ENCODE assay signal across 15 cellular contexts in the genomic region with DNA sequence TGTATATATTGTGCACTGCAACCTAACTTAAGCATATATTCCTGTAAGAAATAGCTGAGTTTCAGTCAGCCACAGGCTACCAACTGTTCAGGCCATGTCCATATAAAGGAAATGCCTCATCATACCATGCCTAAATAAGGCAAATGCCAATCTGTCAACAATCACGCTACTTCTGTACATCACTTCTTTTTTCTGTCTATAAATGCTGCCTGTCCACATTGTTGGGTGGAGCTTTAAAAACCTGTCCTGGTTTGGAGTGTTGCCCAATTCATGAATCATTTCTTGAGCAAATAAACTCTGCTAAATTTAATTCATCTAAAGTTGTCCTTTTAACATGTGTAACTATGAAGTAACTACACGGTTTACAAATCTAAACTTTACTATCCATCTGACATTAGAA.
DNase-seq lines count a peak whose midpoint lies in the region; ATAC-seq, FAIRE-seq and TF ChIP-seq lines count a peak whose summit lies in the region.
"Had no signal": no experiment of that assay in that cellular context is flagged by ENCODE, and none has a peak within 500 bp of the region (broad histone marks: within the 10 kb centered on the region; RNA-seq: fewer than 3 reads in every experiment).

No MANE protein-coding gene starts in this region.

- CTCF ChIA-PET in WTC11 (lab: Charles Lee): no interaction called here

- peak; percentile 66 for DNase-seq in SIG-M5 treated with dmso at 0.1 percent for 504 hours (lab: John Stamatoyannopoulos, UW; ENCODE audit: unreplicated experiment)
- DNase-seq in SIG-M5 (lab: John Stamatoyannopoulos, UW): no peak
- peak; percentile 6 for DNase-seq in RPMI7951 (ENCODE audit: low read depth)
- peak; percentile 88 for DNase-seq in epithelial cell of prostate (ENCODE audit: low read depth, low spot score)
- peak; percentile 58 for DNase-seq in urothelium cell line (ENCODE audit: low spot score)
- no peak for DNase-seq in SKM-1 treated with dmso at 0.1 percent for 144 hours (lab: John Stamatoyannopoulos, UW; ENCODE audit: unreplicated experiment)
- no peak for DNase-seq in NCI-H1417 (lab: John Stamatoyannopoulos, UW)
- DNase-seq in WTC11 (ENCODE audit: low spot score): no peak
- DNase-seq: activated B cell treated with CpG ODN at 0.5 μM for 24 hours; activated naive CD8-positive, alpha-beta T cell treated with anti-CD3 and anti-CD28 coated beads, Interleukin-2, amount 10 ng/mL, durations not matched to agents 7 days and 5 days; esophagus squamous epithelium; NCI-H526; ovary had no signal

- H3K4me3 Mint-ChIP-seq in WTC11: no peak overlapping the region
- H3K4me3 Mint-ChIP-seq: activated B cell treated with CpG ODN at 0.5 μM for 24 hours; activated naive CD8-positive, alpha-beta T cell treated with anti-CD3 and anti-CD28 coated beads, Interleukin-2, amount 10 ng/mL, durations not matched to agents 7 days and 5 days had no signal

- H3K27me3 Mint-ChIP-seq in WTC11 (ENCODE audit: low read depth): no peaks in the 10 kb centered on the region
- H3K27me3 Mint-ChIP-seq: activated B cell treated with CpG ODN at 0.5 μM for 24 hours; activated naive CD8-positive, alpha-beta T cell treated with anti-CD3 and anti-CD28 coated beads, Interleukin-2, amount 10 ng/mL, durations not matched to agents 7 days and 5 days had no signal

- peaks cover 18% of the 10 kb centered on the region for H3K36me3 Mint-ChIP-seq in WTC11
- H3K36me3 Mint-ChIP-seq: activated naive CD8-positive, alpha-beta T cell treated with anti-CD3 and anti-CD28 coated beads, Interleukin-2, amount 10 ng/mL, durations not matched to agents 7 days and 5 days had no signal

- no peak for TF ChIP-seq CTCF in WTC11 (IDR thresholded peaks at IDR 0.05)

- POLR2A ChIA-PET in WTC11 (lab: Charles Lee): no interaction called here

- ATAC-seq in WTC11: no peak

- H3K4me1 Mint-ChIP-seq in WTC11: peaks cover 8% of the 10 kb centered on the region
- H3K4me1 Mint-ChIP-seq: activated B cell treated with CpG ODN at 0.5 μM for 24 hours; activated naive CD8-positive, alpha-beta T cell treated with anti-CD3 and anti-CD28 coated beads, Interleukin-2, amount 10 ng/mL, durations not matched to agents 7 days and 5 days had no signal

- H3K27ac Mint-ChIP-seq in WTC11: no peak overlapping the region
- H3K27ac Mint-ChIP-seq: activated B cell treated with CpG ODN at 0.5 μM for 24 hours; activated naive CD8-positive, alpha-beta T cell treated with anti-CD3 and anti-CD28 coated beads, Interleukin-2, amount 10 ng/mL, durations not matched to agents 7 days and 5 days had no signal

- FAIRE-seq in urothelium cell line (lab: Jason Lieb, UNC): no peak

- H3K27ac ChIP-seq in epithelial cell of prostate: no peak overlapping the region
- H3K27ac ChIP-seq: coronary artery, esophagus squamous epithelium, ovary, suprapubic skin had no signal

- peaks cover 25% of the 10 kb centered on the region for H3K9me3 Mint-ChIP-seq in WTC11

TF ChIP-seq in WTC11, 78 proteins besides CTCF, POLR2A, EP300 and RAD21:
- TF ChIP-seq TEAD4 (CRISPR knock-in tag; IDR thresholded peaks at IDR 0.05) (no peak), OVOL2 (CRISPR knock-in tag; IDR thresholded peaks at IDR 0.05; ENCODE audit: borderline replicate concordance) (no peak), HMGA2 (CRISPR knock-in tag; IDR thresholded peaks at IDR 0.05) (no peak)
- TF ChIP-seq, protein P1, sequence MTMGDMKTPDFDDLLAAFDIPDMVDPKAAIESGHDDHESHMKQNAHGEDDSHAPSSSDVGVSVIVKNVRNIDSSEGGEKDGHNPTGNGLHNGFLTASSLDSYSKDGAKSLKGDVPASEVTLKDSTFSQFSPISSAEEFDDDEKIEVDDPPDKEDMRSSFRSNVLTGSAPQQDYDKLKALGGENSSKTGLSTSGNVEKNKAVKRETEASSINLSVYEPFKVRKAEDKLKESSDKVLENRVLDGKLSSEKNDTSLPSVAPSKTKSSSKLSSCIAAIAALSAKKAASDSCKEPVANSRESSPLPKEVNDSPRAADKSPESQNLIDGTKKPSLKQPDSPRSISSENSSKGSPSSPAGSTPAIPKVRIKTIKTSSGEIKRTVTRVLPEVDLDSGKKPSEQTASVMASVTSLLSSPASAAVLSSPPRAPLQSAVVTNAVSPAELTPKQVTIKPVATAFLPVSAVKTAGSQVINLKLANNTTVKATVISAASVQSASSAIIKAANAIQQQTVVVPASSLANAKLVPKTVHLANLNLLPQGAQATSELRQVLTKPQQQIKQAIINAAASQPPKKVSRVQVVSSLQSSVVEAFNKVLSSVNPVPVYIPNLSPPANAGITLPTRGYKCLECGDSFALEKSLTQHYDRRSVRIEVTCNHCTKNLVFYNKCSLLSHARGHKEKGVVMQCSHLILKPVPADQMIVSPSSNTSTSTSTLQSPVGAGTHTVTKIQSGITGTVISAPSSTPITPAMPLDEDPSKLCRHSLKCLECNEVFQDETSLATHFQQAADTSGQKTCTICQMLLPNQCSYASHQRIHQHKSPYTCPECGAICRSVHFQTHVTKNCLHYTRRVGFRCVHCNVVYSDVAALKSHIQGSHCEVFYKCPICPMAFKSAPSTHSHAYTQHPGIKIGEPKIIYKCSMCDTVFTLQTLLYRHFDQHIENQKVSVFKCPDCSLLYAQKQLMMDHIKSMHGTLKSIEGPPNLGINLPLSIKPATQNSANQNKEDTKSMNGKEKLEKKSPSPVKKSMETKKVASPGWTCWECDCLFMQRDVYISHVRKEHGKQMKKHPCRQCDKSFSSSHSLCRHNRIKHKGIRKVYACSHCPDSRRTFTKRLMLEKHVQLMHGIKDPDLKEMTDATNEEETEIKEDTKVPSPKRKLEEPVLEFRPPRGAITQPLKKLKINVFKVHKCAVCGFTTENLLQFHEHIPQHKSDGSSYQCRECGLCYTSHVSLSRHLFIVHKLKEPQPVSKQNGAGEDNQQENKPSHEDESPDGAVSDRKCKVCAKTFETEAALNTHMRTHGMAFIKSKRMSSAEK (CRISPR knock-in tag; IDR thresholded peaks at IDR 0.05; ENCODE audit: borderline replicate concordance): no peak

Comparison
In these comparisons a context has a peak if more than half of its experiments do, and no peak if none do; other contexts are left out.
1. DNase-seq: peak in SIG-M5 treated with dmso at 0.1 percent for 504 hours (single experiment), RPMI7951 (single experiment), epithelial cell of prostate (single experiment) and urothelium cell line (single experiment); none in SIG-M5 (single experiment), SKM-1 treated with dmso at 0.1 percent for 144 hours (single experiment), NCI-H1417 (0 of 3) and WTC11 (single experiment).